ENCODE assay signal across 4 cellular contexts in genomic region chr15:74160390-74160789, GRCh38. TPM values are rescaled to one million over a fixed set of nuclear protein-coding genes. Genes with fewer than 3 reads are reported as not detected.
"Had no signal": no experiment of that assay in that cellular context is flagged by ENCODE, and none has a peak within 500 bp of the region (broad histone marks: within the 10 kb centered on the region; RNA-seq: fewer than 3 reads in every experiment).

No MANE protein-coding gene starts in this region.

RNA-seq across cellular contexts. Expression of gene ISLR, which starts 13.1 kb away (rescaled TPM):
- total RNA-seq: M059J, MCF 10A, NCI-H460 had no signal

RNA-seq across cellular contexts. Expression of gene ISLR2, which starts 30.0 kb away (rescaled TPM):
- total RNA-seq: LHCN-M2, MCF 10A, NCI-H460 had no signal

RNA-seq across cellular contexts. Expression of gene STRA6, which starts 42.2 kb away (rescaled TPM):
- total RNA-seq: LHCN-M2, MCF 10A had no signal
